ENCODE assay signal across 9 cellular contexts in the genomic region with DNA sequence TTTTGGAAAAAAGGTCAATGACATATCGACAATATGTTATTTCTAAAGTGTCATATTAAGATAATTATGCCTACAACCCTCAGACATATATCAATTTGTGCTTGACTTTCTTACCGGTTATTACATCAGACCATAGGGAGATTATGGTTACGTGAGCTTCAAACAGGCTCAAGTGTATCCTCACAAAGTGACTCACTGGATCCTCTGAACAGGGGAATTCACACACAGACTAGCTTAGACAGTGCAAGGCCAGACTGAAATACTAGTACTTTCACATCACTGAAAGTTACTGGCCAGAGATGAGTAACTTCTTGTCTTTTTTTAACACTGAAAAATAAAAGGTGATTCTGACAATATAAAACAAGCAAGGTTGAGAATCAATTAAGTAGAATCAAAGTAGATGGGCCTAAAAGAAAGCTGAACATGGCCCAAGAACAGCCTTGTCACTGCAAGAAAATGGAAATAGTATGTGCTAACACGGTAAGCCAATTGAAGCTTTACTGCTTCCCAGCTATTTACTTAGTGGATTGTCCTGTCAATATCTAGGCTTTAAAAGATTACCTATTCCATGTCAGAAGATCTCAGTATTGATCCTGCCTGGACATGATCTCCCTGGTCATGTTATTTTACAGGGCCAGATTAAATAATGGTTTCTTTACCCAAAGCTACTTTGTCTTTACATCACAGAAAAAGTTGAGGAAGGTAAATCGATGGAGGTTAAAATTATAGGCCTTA.
A peak's percentile ranks its signal among the peaks of the same experiment; 100 is the strongest.
DNase-seq lines count a peak whose midpoint lies in the region; ATAC-seq and TF ChIP-seq lines count a peak whose summit lies in the region.
"Had no signal": no experiment of that assay in that cellular context is flagged by ENCODE, and none has a peak within 500 bp of the region (broad histone marks: within the 10 kb centered on the region; RNA-seq: fewer than 3 reads in every experiment).

No MANE protein-coding gene starts in this region.

- H3K4me2 ChIP-seq in skeletal muscle satellite cell (ENCODE audit: low read length): peak overlapping the region; percentile 47

- intact Hi-C loops in transverse colon (cut with DNase I; ENCODE audit: low total_unique reads): loop anchor here (10.0 kb wide), 1 partner anchor 1054 kb away; no protein-coding TSS in a partner anchor

- H3K36me3 ChIP-seq in skeletal muscle satellite cell (ENCODE audit: insufficient read depth, low read length) (no peaks in the 10 kb centered on the region), transverse colon (no peaks in the 10 kb centered on the region)
- H3K36me3 ChIP-seq: colonic mucosa had no signal

- WGBS in transverse colon (ENCODE audit: low coverage in 1 of 2), 2 donors: 69 to 75% methylated on average over 5 of the region's 5 CpGs

- in situ Hi-C loops in transverse colon (cut with MboI; ENCODE audit: low pct_ligation_motif_present in 1 of 4, low pct_unique_long_range_greater_than_20kb in 1 of 4, low sequenced_read_pairs in 3 of 4): no loop called here

- no peak for TF ChIP-seq POLR2A in transverse colon (IDR thresholded peaks at IDR 0.05)

- no peaks in the 10 kb centered on the region for H3K9me3 ChIP-seq in skeletal muscle satellite cell (replicated peaks; ENCODE audit: low read length)
- H3K9me3 ChIP-seq in transverse colon: no peaks in the 10 kb centered on the region
- H3K9me3 ChIP-seq: colonic mucosa had no signal

- ATAC-seq in GM19035 (IDR thresholded peaks at IDR 0.05; ENCODE audit: unreplicated experiment) (peak; percentile 86), HG03460 (IDR thresholded peaks at IDR 0.05; ENCODE audit: unreplicated experiment) (peak; percentile 70)

- TF ChIP-seq CTCF in cardiac fibroblast (IDR thresholded peaks at IDR 0.05; ENCODE audit: low read depth, low read length) (no peak), transverse colon (IDR thresholded peaks at IDR 0.05) (no peak)

- TF ChIP-seq EP300 in transverse colon (IDR thresholded peaks at IDR 0.05; ENCODE audit: low read depth): no peak

- no peaks in the 10 kb centered on the region for H3K27me3 ChIP-seq in skeletal muscle satellite cell (ENCODE audit: control insufficient read depth, insufficient read depth, low read length)
- no peaks in the 10 kb centered on the region for H3K27me3 ChIP-seq in transverse colon
- H3K27me3 ChIP-seq: colonic mucosa had no signal

- H3K4me3 ChIP-seq in cardiac fibroblast (replicated peaks in 1 of 2; ENCODE audit: low read depth in 2 of 2, low read length in 2 of 2) (no peak overlapping the region), skeletal muscle satellite cell (ENCODE audit: low read length) (no peak overlapping the region), transverse colon (no peak overlapping the region)
- H3K4me3 ChIP-seq: colonic mucosa had no signal

- H3K27ac ChIP-seq in transverse colon: no peak overlapping the region
- H3K27ac ChIP-seq: colonic mucosa, parathyroid adenoma had no signal

- H3K9ac ChIP-seq in skeletal muscle satellite cell (ENCODE audit: low read depth, low read length): peak overlapping the region; percentile 32
- H3K9ac ChIP-seq: parathyroid adenoma had no signal

- H3K4me1 ChIP-seq in skeletal muscle satellite cell (ENCODE audit: control insufficient read depth, insufficient read depth, low read length): peaks cover 20% of the 10 kb centered on the region
- peaks cover 0 to 7% (median 2%) of the 10 kb centered on the region in 4 donors for H3K4me1 ChIP-seq in transverse colon
- H3K4me1 ChIP-seq: colonic mucosa, parathyroid adenoma had no signal

- DNase-seq in cardiac fibroblast (ENCODE audit: low read depth in 2 of 2): peak; percentile 68 to 97
- no peak for DNase-seq in NCI-H510A (lab: John Stamatoyannopoulos, UW)
- no peak for DNase-seq in stimulated activated CD4-positive, alpha-beta T cell treated with anti-CD3 and anti-CD28 coated beads, Interleukin-1b, Interleukin-23, amount 100 ng/mL, for 48 hours
- no peak for DNase-seq in transverse colon
- DNase-seq: colonic mucosa had no signal

Comparison
In these comparisons a context has a peak if more than half of its experiments do, and no peak if none do; other contexts are left out.
1. DNase-seq: peak in cardiac fibroblast (2 of 2); none in NCI-H510A (single experiment), stimulated activated CD4-positive, alpha-beta T cell treated with anti-CD3 and anti-CD28 coated beads, Interleukin-1b, Interleukin-23, amount 100 ng/mL, for 48 hours (single experiment) and transverse colon (single experiment).